Comparison of ENCODE assay signal across 1 cellular context in genomic region chr22:39469681-39470461, GRCh38.
TF ChIP-seq lines count a peak whose summit lies in the region.

No MANE protein-coding gene starts in this region.

TF ChIP-seq in HepG2, 621 proteins besides CTCF, POLR2A, EP300 and RAD21 (continued from another document and continues in another):
- TF ChIP-seq, protein P1, sequence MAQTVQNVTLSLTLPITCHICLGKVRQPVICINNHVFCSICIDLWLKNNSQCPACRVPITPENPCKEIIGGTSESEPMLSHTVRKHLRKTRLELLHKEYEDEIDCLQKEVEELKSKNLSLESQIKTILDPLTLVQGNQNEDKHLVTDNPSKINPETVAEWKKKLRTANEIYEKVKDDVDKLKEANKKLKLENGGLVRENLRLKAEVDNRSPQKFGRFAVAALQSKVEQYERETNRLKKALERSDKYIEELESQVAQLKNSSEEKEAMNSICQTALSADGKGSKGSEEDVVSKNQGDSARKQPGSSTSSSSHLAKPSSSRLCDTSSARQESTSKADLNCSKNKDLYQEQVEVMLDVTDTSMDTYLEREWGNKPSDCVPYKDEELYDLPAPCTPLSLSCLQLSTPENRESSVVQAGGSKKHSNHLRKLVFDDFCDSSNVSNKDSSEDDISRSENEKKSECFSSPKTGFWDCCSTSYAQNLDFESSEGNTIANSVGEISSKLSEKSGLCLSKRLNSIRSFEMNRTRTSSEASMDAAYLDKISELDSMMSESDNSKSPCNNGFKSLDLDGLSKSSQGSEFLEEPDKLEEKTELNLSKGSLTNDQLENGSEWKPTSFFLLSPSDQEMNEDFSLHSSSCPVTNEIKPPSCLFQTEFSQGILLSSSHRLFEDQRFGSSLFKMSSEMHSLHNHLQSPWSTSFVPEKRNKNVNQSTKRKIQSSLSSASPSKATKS (CRISPR knock-in tag; IDR thresholded peaks at IDR 0.05), result no peak
- TF ChIP-seq MBNL3 (CRISPR knock-in tag; conservative IDR thresholded peaks at IDR 0.05), result no peak
- no peak for TF ChIP-seq ZNF704 (CRISPR knock-in tag; IDR thresholded peaks at IDR 0.05; ENCODE audit: borderline replicate concordance)
- TF ChIP-seq HOXA3 (CRISPR knock-in tag; IDR thresholded peaks at IDR 0.05), result peak; percentile 60; the same call in 1 of the 2 replicates
- TF ChIP-seq, protein P2, sequence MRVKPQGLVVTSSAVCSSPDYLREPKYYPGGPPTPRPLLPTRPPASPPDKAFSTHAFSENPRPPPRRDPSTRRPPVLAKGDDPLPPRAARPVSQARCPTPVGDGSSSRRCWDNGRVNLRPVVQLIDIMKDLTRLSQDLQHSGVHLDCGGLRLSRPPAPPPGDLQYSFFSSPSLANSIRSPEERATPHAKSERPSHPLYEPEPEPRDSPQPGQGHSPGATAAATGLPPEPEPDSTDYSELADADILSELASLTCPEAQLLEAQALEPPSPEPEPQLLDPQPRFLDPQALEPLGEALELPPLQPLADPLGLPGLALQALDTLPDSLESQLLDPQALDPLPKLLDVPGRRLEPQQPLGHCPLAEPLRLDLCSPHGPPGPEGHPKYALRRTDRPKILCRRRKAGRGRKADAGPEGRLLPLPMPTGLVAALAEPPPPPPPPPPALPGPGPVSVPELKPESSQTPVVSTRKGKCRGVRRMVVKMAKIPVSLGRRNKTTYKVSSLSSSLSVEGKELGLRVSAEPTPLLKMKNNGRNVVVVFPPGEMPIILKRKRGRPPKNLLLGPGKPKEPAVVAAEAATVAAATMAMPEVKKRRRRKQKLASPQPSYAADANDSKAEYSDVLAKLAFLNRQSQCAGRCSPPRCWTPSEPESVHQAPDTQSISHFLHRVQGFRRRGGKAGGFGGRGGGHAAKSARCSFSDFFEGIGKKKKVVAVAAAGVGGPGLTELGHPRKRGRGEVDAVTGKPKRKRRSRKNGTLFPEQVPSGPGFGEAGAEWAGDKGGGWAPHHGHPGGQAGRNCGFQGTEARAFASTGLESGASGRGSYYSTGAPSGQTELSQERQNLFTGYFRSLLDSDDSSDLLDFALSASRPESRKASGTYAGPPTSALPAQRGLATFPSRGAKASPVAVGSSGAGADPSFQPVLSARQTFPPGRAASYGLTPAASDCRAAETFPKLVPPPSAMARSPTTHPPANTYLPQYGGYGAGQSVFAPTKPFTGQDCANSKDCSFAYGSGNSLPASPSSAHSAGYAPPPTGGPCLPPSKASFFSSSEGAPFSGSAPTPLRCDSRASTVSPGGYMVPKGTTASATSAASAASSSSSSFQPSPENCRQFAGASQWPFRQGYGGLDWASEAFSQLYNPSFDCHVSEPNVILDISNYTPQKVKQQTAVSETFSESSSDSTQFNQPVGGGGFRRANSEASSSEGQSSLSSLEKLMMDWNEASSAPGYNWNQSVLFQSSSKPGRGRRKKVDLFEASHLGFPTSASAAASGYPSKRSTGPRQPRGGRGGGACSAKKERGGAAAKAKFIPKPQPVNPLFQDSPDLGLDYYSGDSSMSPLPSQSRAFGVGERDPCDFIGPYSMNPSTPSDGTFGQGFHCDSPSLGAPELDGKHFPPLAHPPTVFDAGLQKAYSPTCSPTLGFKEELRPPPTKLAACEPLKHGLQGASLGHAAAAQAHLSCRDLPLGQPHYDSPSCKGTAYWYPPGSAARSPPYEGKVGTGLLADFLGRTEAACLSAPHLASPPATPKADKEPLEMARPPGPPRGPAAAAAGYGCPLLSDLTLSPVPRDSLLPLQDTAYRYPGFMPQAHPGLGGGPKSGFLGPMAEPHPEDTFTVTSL (CRISPR knock-in tag; IDR thresholded peaks at IDR 0.05; ENCODE audit: borderline replicate concordance), result no peak
- TF ChIP-seq ZNF33A (CRISPR knock-in tag; IDR thresholded peaks at IDR 0.05; ENCODE audit: borderline replicate concordance), result no peak
- TF ChIP-seq, protein P3, sequence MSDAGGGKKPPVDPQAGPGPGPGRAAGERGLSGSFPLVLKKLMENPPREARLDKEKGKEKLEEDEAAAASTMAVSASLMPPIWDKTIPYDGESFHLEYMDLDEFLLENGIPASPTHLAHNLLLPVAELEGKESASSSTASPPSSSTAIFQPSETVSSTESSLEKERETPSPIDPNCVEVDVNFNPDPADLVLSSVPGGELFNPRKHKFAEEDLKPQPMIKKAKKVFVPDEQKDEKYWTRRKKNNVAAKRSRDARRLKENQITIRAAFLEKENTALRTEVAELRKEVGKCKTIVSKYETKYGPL (CRISPR knock-in tag; IDR thresholded peaks at IDR 0.05), result no peak
- TF ChIP-seq ZNF326 (CRISPR knock-in tag; IDR thresholded peaks at IDR 0.05; ENCODE audit: borderline replicate concordance), result no peak
- TF ChIP-seq NFE2L2 (IDR thresholded peaks at IDR 0.05; ENCODE audit: low read length), result no peak
- no peak for TF ChIP-seq CBFB (CRISPR knock-in tag; IDR thresholded peaks at IDR 0.05)
- TF ChIP-seq IRX3 (CRISPR knock-in tag; IDR thresholded peaks at IDR 0.05; ENCODE audit: borderline replicate concordance, low read depth), result no peak
- TF ChIP-seq TBP (CRISPR knock-in tag; IDR thresholded peaks at IDR 0.05), result no peak
- TF ChIP-seq BATF2 (CRISPR knock-in tag; IDR thresholded peaks at IDR 0.05), result peak; percentile 76; the same call in 1 of the 2 replicates
- peak; percentile 84 for TF ChIP-seq PITX1 (CRISPR knock-in tag; IDR thresholded peaks at IDR 0.05)
- no peak for TF ChIP-seq CC2D1A (CRISPR knock-in tag; IDR thresholded peaks at IDR 0.05)
- TF ChIP-seq ZBTB7B (CRISPR knock-in tag; IDR thresholded peaks at IDR 0.05), result peak; percentile 88
- no peak for TF ChIP-seq ELF3 (CRISPR knock-in tag; IDR thresholded peaks at IDR 0.05)
- TF ChIP-seq MLX (CRISPR knock-in tag; IDR thresholded peaks at IDR 0.05), result peak; percentile 63; the same call in 1 of the 2 replicates
- TF ChIP-seq KDM2A (CRISPR knock-in tag; IDR thresholded peaks at IDR 0.05; ENCODE audit: borderline replicate concordance, low read depth), result 0 out of 2 replicates have a peak, but pooled peaks have one; percentile 22
- TF ChIP-seq ZNF563 (CRISPR knock-in tag; IDR thresholded peaks at IDR 0.05), result peak; percentile 88; the same call in 1 of the 2 replicates
- TF ChIP-seq HES4 (CRISPR knock-in tag; IDR thresholded peaks at IDR 0.05; ENCODE audit: borderline replicate concordance), result no peak
- TF ChIP-seq, protein P4, sequence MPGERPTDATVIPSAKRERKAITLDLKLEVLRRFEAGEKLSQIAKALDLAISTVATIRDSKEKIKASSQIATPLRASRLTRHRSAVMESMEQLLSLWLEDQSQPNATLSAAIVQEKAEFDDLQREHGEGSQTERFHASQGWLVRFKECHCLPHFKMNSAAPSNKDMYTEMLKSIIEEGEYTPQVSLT (CRISPR knock-in tag; IDR thresholded peaks at IDR 0.05; ENCODE audit: borderline replicate concordance, low read depth), result no peak
- no peak for TF ChIP-seq ZXDC (CRISPR knock-in tag; IDR thresholded peaks at IDR 0.05)
- TF ChIP-seq ZNF432 (CRISPR knock-in tag; IDR thresholded peaks at IDR 0.05; ENCODE audit: borderline replicate concordance), result no peak
- TF ChIP-seq PLRG1 (conservative IDR thresholded peaks at IDR 0.05), result no peak
- no peak; the same call in 1 of the 2 replicates for TF ChIP-seq TCF7 (IDR thresholded peaks at IDR 0.05; ENCODE audit: low read depth)
- TF ChIP-seq, protein P5, sequence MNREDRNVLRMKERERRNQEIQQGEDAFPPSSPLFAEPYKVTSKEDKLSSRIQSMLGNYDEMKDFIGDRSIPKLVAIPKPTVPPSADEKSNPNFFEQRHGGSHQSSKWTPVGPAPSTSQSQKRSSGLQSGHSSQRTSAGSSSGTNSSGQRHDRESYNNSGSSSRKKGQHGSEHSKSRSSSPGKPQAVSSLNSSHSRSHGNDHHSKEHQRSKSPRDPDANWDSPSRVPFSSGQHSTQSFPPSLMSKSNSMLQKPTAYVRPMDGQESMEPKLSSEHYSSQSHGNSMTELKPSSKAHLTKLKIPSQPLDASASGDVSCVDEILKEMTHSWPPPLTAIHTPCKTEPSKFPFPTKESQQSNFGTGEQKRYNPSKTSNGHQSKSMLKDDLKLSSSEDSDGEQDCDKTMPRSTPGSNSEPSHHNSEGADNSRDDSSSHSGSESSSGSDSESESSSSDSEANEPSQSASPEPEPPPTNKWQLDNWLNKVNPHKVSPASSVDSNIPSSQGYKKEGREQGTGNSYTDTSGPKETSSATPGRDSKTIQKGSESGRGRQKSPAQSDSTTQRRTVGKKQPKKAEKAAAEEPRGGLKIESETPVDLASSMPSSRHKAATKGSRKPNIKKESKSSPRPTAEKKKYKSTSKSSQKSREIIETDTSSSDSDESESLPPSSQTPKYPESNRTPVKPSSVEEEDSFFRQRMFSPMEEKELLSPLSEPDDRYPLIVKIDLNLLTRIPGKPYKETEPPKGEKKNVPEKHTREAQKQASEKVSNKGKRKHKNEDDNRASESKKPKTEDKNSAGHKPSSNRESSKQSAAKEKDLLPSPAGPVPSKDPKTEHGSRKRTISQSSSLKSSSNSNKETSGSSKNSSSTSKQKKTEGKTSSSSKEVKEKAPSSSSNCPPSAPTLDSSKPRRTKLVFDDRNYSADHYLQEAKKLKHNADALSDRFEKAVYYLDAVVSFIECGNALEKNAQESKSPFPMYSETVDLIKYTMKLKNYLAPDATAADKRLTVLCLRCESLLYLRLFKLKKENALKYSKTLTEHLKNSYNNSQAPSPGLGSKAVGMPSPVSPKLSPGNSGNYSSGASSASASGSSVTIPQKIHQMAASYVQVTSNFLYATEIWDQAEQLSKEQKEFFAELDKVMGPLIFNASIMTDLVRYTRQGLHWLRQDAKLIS (CRISPR knock-in tag; IDR thresholded peaks at IDR 0.05), result no peak
- peak; percentile 79 for TF ChIP-seq KDM5B (CRISPR knock-in tag; IDR thresholded peaks at IDR 0.05; ENCODE audit: borderline replicate concordance)
- TF ChIP-seq PAF1 (CRISPR knock-in tag; IDR thresholded peaks at IDR 0.05), result no peak
- TF ChIP-seq NFRKB (IDR thresholded peaks at IDR 0.05), result no peak
- TF ChIP-seq, protein P6, sequence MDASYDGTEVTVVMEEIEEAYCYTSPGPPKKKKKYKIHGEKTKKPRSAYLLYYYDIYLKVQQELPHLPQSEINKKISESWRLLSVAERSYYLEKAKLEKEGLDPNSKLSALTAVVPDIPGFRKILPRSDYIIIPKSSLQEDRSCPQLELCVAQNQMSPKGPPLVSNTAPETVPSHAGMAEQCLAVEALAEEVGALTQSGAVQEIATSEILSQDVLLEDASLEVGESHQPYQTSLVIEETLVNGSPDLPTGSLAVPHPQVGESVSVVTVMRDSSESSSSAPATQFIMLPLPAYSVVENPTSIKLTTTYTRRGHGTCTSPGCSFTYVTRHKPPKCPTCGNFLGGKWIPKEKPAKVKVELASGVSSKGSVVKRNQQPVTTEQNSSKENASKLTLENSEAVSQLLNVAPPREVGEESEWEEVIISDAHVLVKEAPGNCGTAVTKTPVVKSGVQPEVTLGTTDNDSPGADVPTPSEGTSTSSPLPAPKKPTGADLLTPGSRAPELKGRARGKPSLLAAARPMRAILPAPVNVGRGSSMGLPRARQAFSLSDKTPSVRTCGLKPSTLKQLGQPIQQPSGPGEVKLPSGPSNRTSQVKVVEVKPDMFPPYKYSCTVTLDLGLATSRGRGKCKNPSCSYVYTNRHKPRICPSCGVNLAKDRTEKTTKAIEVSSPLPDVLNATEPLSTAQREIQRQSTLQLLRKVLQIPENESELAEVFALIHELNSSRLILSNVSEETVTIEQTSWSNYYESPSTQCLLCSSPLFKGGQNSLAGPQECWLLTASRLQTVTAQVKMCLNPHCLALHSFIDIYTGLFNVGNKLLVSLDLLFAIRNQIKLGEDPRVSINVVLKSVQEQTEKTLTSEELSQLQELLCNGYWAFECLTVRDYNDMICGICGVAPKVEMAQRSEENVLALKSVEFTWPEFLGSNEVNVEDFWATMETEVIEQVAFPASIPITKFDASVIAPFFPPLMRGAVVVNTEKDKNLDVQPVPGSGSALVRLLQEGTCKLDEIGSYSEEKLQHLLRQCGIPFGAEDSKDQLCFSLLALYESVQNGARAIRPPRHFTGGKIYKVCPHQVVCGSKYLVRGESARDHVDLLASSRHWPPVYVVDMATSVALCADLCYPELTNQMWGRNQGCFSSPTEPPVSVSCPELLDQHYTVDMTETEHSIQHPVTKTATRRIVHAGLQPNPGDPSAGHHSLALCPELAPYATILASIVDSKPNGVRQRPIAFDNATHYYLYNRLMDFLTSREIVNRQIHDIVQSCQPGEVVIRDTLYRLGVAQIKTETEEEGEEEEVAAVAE (CRISPR knock-in tag; IDR thresholded peaks at IDR 0.05; ENCODE audit: borderline replicate concordance), result no peak
- no peak for TF ChIP-seq ZNF619 (CRISPR knock-in tag; IDR thresholded peaks at IDR 0.05)
- TF ChIP-seq ZNF780A (CRISPR knock-in tag; IDR thresholded peaks at IDR 0.05), result no peak
